In the genomic region with DNA sequence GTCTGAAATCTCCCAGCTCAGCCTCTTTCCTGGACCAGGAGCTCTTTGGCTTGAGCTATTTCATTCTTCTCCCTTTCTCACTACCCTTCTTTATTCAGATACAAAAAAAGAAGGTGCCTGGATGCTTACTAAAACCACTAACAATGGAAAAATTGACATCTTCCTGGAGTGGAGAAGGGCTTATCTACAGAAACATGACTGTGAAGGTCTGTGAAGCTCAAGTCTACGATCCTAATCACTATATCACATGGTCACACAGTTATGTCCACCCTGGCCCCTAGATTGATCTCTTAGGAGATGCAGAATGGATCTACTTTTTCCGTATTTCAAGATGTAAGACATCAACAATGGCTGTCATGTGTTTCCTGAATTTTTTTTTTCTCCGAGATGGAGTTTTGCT, we compare ENCODE assay signal across 2 cellular contexts.
TF ChIP-seq lines count a peak whose summit lies in the region.

No MANE protein-coding gene starts in this region.

TF ChIP-seq in HepG2, 621 proteins besides CTCF, POLR2A, EP300 and RAD21:
- TF ChIP-seq ZNF17 (CRISPR knock-in tag; IDR thresholded peaks at IDR 0.05) (no peak), AGO1 (IDR thresholded peaks at IDR 0.05; ENCODE audit: low read depth, low read length, poor library complexity, severe bottlenecking) (no peak), ZNF557 (CRISPR knock-in tag; IDR thresholded peaks at IDR 0.05) (no peak), ZNF543 (CRISPR knock-in tag; IDR thresholded peaks at IDR 0.05) (no peak), HDAC6 (IDR thresholded peaks at IDR 0.05; ENCODE audit: low read depth, low read length) (no peak), TCF12 (IDR thresholded peaks at IDR 0.05) (no peak), TCF12 (CRISPR knock-in tag; IDR thresholded peaks at IDR 0.05) (no peak), SIN3B (IDR thresholded peaks at IDR 0.05; ENCODE audit: low read length) (no peak), TOE1 (CRISPR knock-in tag; IDR thresholded peaks at IDR 0.05) (no peak), ZNF44 (CRISPR knock-in tag; IDR thresholded peaks at IDR 0.05) (no peak), ZBTB20 (CRISPR knock-in tag; IDR thresholded peaks at IDR 0.05; ENCODE audit: borderline replicate concordance, low read depth) (no peak), ZNF337 (CRISPR knock-in tag; IDR thresholded peaks at IDR 0.05; ENCODE audit: borderline replicate concordance, low read depth) (no peak), RFX3 (CRISPR knock-in tag; IDR thresholded peaks at IDR 0.05) (no peak), ZNF75D (CRISPR knock-in tag; IDR thresholded peaks at IDR 0.05; ENCODE audit: borderline replicate concordance) (no peak), ZNF230 (CRISPR knock-in tag; IDR thresholded peaks at IDR 0.05) (no peak)
- TF ChIP-seq, protein P1, sequence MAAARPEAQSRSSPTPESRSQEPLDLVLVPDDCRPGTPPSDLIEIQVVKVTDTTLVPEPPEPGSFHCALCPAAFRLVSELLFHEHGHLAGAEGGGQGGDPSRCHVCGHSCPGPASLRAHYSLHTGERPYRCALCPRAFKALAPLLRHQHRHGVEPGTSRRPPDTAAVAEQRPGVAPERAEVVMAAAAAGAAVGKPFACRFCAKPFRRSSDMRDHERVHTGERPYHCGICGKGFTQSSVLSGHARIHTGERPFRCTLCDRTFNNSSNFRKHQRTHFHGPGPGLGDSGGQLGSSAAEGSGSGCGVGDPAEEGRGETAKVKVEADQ (CRISPR knock-in tag; IDR thresholded peaks at IDR 0.05; ENCODE audit: borderline replicate concordance) = no peak
- TF ChIP-seq, protein P2, sequence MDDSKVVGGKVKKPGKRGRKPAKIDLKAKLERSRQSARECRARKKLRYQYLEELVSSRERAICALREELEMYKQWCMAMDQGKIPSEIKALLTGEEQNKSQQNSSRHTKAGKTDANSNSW (CRISPR knock-in tag; IDR thresholded peaks at IDR 0.05; ENCODE audit: borderline replicate concordance) = no peak
- TF ChIP-seq, protein P3, sequence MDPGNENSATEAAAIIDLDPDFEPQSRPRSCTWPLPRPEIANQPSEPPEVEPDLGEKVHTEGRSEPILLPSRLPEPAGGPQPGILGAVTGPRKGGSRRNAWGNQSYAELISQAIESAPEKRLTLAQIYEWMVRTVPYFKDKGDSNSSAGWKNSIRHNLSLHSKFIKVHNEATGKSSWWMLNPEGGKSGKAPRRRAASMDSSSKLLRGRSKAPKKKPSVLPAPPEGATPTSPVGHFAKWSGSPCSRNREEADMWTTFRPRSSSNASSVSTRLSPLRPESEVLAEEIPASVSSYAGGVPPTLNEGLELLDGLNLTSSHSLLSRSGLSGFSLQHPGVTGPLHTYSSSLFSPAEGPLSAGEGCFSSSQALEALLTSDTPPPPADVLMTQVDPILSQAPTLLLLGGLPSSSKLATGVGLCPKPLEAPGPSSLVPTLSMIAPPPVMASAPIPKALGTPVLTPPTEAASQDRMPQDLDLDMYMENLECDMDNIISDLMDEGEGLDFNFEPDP (CRISPR knock-in tag; conservative IDR thresholded peaks at IDR 0.05) = no peak
TF ChIP-seq in HepG2: peak in this region for 0.

TF ChIP-seq in endothelial cell of umbilical vein, 7 proteins besides CTCF, POLR2A, EP300 and RAD21:
- TF ChIP-seq, protein P4, sequence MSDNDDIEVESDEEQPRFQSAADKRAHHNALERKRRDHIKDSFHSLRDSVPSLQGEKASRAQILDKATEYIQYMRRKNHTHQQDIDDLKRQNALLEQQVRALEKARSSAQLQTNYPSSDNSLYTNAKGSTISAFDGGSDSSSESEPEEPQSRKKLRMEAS (IDR thresholded peaks at IDR 0.05; ENCODE audit: insufficient read depth, insufficient read length) = no peak
- TF ChIP-seq EZH2 (IDR thresholded peaks at IDR 0.05; ENCODE audit: borderline replicate concordance, low read depth, low read length, severe bottlenecking) (no peak), POLR2AphosphoS5 (IDR thresholded peaks at IDR 0.05; ENCODE audit: insufficient read depth, low read depth, low read length) (no peak), MYC (IDR thresholded peaks at IDR 0.05; ENCODE audit: low read depth, low read length) (no peak), FOS (IDR thresholded peaks at IDR 0.05; ENCODE audit: borderline replicate concordance, insufficient read depth, low read length) (no peak), GATA2 (IDR thresholded peaks at IDR 0.05; ENCODE audit: insufficient read depth, insufficient read length, low read depth, low read length) (no peak), JUN (IDR thresholded peaks at IDR 0.05; ENCODE audit: borderline replicate concordance, insufficient read depth, insufficient read length, low read depth) (no peak)
